25 cellular contexts compared by ENCODE assay signal in genomic region chr6:47435254-47435612, GRCh38.
"Had no signal": no experiment of that assay in that cellular context is flagged by ENCODE, and none has a peak within 500 bp of the region (broad histone marks: within the 10 kb centered on the region; RNA-seq: fewer than 3 reads in every experiment).

No MANE protein-coding gene starts in this region.

- H3K4me1 Mint-ChIP-seq: endodermal cell had no signal

- H3K36me3 ChIP-seq: esophagus squamous epithelium, gastroesophageal sphincter, heart left ventricle, left lung, lower lobe of right lung had no signal

- H3K9me3 ChIP-seq: esophagus squamous epithelium, lower lobe of right lung, mucosa of descending colon had no signal

- H3K4me3 Mint-ChIP-seq: dendritic cell treated with granulocyte-macrophage colony-stimulating factor and Interleukin-4, amounts not matched to agents 40 ng/mL and 50 ng/mL, for 4 days; effector memory CD8-positive, alpha-beta T cell; endodermal cell; mesothelial cell of epicardium; naive B cell had no signal

- FAIRE-seq: colon, endometrium, frontal cortex, islet of Langerhans, keratinocyte had no signal

- H3K27me3 ChIP-seq: esophagus squamous epithelium, gastroesophageal sphincter, left lung had no signal

- DNase-seq: effector CD8-positive, alpha-beta T cell; effector memory CD8-positive, alpha-beta T cell; endodermal cell; erythroblast; esophagus squamous epithelium; foreskin fibroblast; heart left ventricle; hippocampal formation; left cardiac atrium; left lung; left ventricle myocardium superior; lower lobe of right lung; mucosa of descending colon; naive B cell had no signal

- H3K4me3 ChIP-seq: coronary artery, esophagus squamous epithelium, gastroesophageal sphincter, heart left ventricle, left lung, lower lobe of right lung, mucosa of descending colon had no signal

- H3K4me1 ChIP-seq: esophagus squamous epithelium, gastroesophageal sphincter, left lung had no signal

- H3K36me3 Mint-ChIP-seq: mesothelial cell of epicardium had no signal

- H3K27ac ChIP-seq: coronary artery, epithelial cell of prostate, esophagus squamous epithelium, gastroesophageal sphincter, heart left ventricle, left lung, lower lobe of right lung had no signal

- ATAC-seq: effector memory CD8-positive, alpha-beta T cell; esophagus mucosa; gastroesophageal sphincter; heart left ventricle; left cardiac atrium; left ventricle myocardium superior had no signal

- H3K27ac Mint-ChIP-seq: dendritic cell treated with granulocyte-macrophage colony-stimulating factor and Interleukin-4, amounts not matched to agents 40 ng/mL and 50 ng/mL, for 4 days; effector memory CD8-positive, alpha-beta T cell; endodermal cell; mesothelial cell of epicardium had no signal
